In genomic region chr2:33929467-33929866, GRCh38 we compare ENCODE assay signal across 17 cellular contexts.
DNase-seq lines count a peak whose midpoint lies in the region; ATAC-seq and TF ChIP-seq lines count a peak whose summit lies in the region.
"Had no signal": no experiment of that assay in that cellular context is flagged by ENCODE, and none has a peak within 500 bp of the region (broad histone marks: within the 10 kb centered on the region; RNA-seq: fewer than 3 reads in every experiment).

No MANE protein-coding gene starts in this region.

- H3K36me3 ChIP-seq in breast epithelium, result no peaks in the 10 kb centered on the region
- H3K36me3 ChIP-seq: gastrocnemius medialis, suprapubic skin had no signal

- intact Hi-C loops in breast epithelium (cut with DNase I; ENCODE audit: low total_unique reads), result no loop called here
- intact Hi-C loops in activated naive CD4-positive, alpha-beta T cell treated with anti-CD3 and anti-CD28 coated beads for 36 hours (cut with micrococcal nuclease), result no loop called here

- no peaks in the 10 kb centered on the region for H3K27me3 ChIP-seq in breast epithelium
- H3K27me3 ChIP-seq: gastrocnemius medialis, suprapubic skin had no signal

- no peaks in the 10 kb centered on the region for H3K9me3 ChIP-seq in breast epithelium
- H3K9me3 ChIP-seq: gastrocnemius medialis, suprapubic skin had no signal

- H3K27ac Mint-ChIP-seq in activated naive CD4-positive, alpha-beta T cell treated with anti-CD3 and anti-CD28 coated beads for 36 hours, result no peak overlapping the region

- peak; percentile 93 for ATAC-seq in GM18498 (IDR thresholded peaks at IDR 0.05; ENCODE audit: unreplicated experiment)
- ATAC-seq in GM19438 (IDR thresholded peaks at IDR 0.05; ENCODE audit: low read depth, unreplicated experiment), result peak; percentile 97
- peak; percentile 85 for ATAC-seq in HG02763 (IDR thresholded peaks at IDR 0.05; ENCODE audit: unreplicated experiment)
- peak; percentile 87 for ATAC-seq in HG03439 (IDR thresholded peaks at IDR 0.05; ENCODE audit: unreplicated experiment)
- ATAC-seq: gastrocnemius medialis, sciatic nerve had no signal

- no peak overlapping the region for H3K27ac ChIP-seq in breast epithelium
- H3K27ac ChIP-seq: gastrocnemius medialis, suprapubic skin had no signal

- no peaks in the 10 kb centered on the region for H3K36me3 Mint-ChIP-seq in activated naive CD4-positive, alpha-beta T cell treated with anti-CD3 and anti-CD28 coated beads for 36 hours (ENCODE audit: low read depth)

- H3K4me1 ChIP-seq in breast epithelium, result no peaks in the 10 kb centered on the region
- H3K4me1 ChIP-seq: gastrocnemius medialis, suprapubic skin had no signal

- no peak overlapping the region for H3K4me3 Mint-ChIP-seq in activated naive CD4-positive, alpha-beta T cell treated with anti-CD3 and anti-CD28 coated beads for 36 hours

- DNase-seq in NCI-H748 treated with DMSO at 0.1 percent for 48 hours (lab: John Stamatoyannopoulos, UW) (no peak), breast epithelium (ENCODE audit: low spot score in 2 of 2) (no peak)
- no peak for DNase-seq in activated naive CD4-positive, alpha-beta T cell treated with anti-CD3 and anti-CD28 coated beads for 36 hours
- DNase-seq in NK-92 treated with Interleukin-12 subunit alpha and Interleukin-12 subunit beta, amount 100 ng/mL, for 24 hours (lab: John Stamatoyannopoulos, UW), result no peak
- DNase-seq: DMS53; effector memory CD4-positive, alpha-beta T cell; gastrocnemius medialis; kidney glomerular epithelial cell; NCI-H1092; NCI-H524; SHP77 treated with DMSO at 0.1 percent for 48 hours had no signal

- no peak overlapping the region for H3K4me3 ChIP-seq in breast epithelium
- H3K4me3 ChIP-seq: gastrocnemius medialis, suprapubic skin had no signal

- no peaks in the 10 kb centered on the region for H3K9me3 Mint-ChIP-seq in activated naive CD4-positive, alpha-beta T cell treated with anti-CD3 and anti-CD28 coated beads for 36 hours

- TF ChIP-seq CTCF in breast epithelium (IDR thresholded peaks at IDR 0.05), result no peak

- no peak for TF ChIP-seq POLR2A in breast epithelium (IDR thresholded peaks at IDR 0.05)

- CTCF ChIA-PET in activated naive CD4-positive, alpha-beta T cell treated with anti-CD3 and anti-CD28 coated beads for 36 hours (lab: Charles Lee), result no interaction called here

- no peaks in the 10 kb centered on the region for H3K4me1 Mint-ChIP-seq in activated naive CD4-positive, alpha-beta T cell treated with anti-CD3 and anti-CD28 coated beads for 36 hours (ENCODE audit: low read depth)

- H3K27me3 Mint-ChIP-seq in activated naive CD4-positive, alpha-beta T cell treated with anti-CD3 and anti-CD28 coated beads for 36 hours (ENCODE audit: low read depth), result no peaks in the 10 kb centered on the region
